ENCODE assay signal across 26 cellular contexts in the genomic region with DNA sequence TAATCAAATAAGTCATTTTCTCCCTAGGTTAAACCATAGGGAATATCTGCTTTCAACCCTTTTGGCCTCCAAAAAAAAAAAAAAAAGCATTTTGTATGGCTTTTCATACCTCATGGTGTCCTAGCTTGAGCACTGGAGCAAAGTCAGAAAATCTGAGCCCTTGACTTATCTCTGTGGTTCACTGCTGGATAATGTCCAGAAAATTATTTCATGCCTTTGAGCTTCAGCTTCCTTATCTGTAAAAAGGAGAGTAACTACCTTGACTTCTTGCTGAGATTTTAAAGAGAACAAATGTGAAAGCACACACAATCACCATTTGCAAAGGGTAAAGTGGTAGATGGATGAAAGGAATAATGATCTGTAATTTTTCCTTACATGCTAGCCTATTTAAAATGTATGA.
"Had no signal": no experiment of that assay in that cellular context is flagged by ENCODE, and none has a peak within 500 bp of the region (broad histone marks: within the 10 kb centered on the region; RNA-seq: fewer than 3 reads in every experiment).

No MANE protein-coding gene starts in this region.

- H3K9me3 ChIP-seq: colonic mucosa, gastrocnemius medialis, left lung, prostate gland, right atrium auricular region, sigmoid colon, thoracic aorta, upper lobe of right lung, uterus had no signal

- H3K4me1 Mint-ChIP-seq: endodermal cell; naive thymus-derived CD8-positive, alpha-beta T cell; nephron progenitor cell; stimulated activated naive B cell treated with anti-CD40 and anti-IgM and Interleukin-4, amounts not matched to agents 10 μg/mL and 1 μg/mL and 100 μg/mL, for 72 hours had no signal

- DNase-seq: colonic mucosa; effector CD8-positive, alpha-beta T cell; endodermal cell; foreskin fibroblast; gastrocnemius medialis; head of caudate nucleus; left cardiac atrium; left lung; naive thymus-derived CD8-positive, alpha-beta T cell; nephron progenitor cell; nucleus accumbens; sigmoid colon; stimulated activated CD4-positive, alpha-beta T cell treated with anti-CD3 and anti-CD28 coated beads, Interleukin-15, amount 100 ng/mL, for 24 hours; stimulated activated CD4-positive, alpha-beta T cell treated with anti-CD3 and anti-CD28 coated beads, Interleukin-2, amount 100 ng/mL, for 48 hours; stimulated activated naive B cell treated with anti-CD40 and anti-IgM and Interleukin-4, amounts not matched to agents 10 μg/mL and 1 μg/mL and 100 μg/mL, for 72 hours; upper lobe of right lung; uterus had no signal

- H3K27ac Mint-ChIP-seq: dendritic cell treated with granulocyte-macrophage colony-stimulating factor and Interleukin-4, amounts not matched to agents 40 ng/mL and 50 ng/mL, for 4 days; endodermal cell; naive thymus-derived CD8-positive, alpha-beta T cell; nephron progenitor cell; stimulated activated naive B cell treated with anti-CD40 and anti-IgM and Interleukin-4, amounts not matched to agents 10 μg/mL and 1 μg/mL and 100 μg/mL, for 72 hours; stimulated activated naive CD8-positive, alpha-beta T cell treated with anti-CD3 and anti-CD28 coated beads, Interleukin-15, Interleukin-2, amounts not matched to agents 100 ng/mL and 50 ng/mL, for 24 hours had no signal

- H3K4me1 ChIP-seq: colonic mucosa, gastrocnemius medialis, left lung, prostate gland, right atrium auricular region, upper lobe of right lung had no signal

- ATAC-seq: esophagus mucosa; gastrocnemius medialis; left cardiac atrium; left lung; naive thymus-derived CD8-positive, alpha-beta T cell; stimulated activated naive B cell treated with anti-CD40 and anti-IgM and Interleukin-4, amounts not matched to agents 10 μg/mL and 1 μg/mL and 100 μg/mL, for 72 hours; upper lobe of right lung had no signal

- H3K4me3 Mint-ChIP-seq: dendritic cell treated with granulocyte-macrophage colony-stimulating factor and Interleukin-4, amounts not matched to agents 40 ng/mL and 50 ng/mL, for 4 days; endodermal cell; naive thymus-derived CD8-positive, alpha-beta T cell; nephron progenitor cell; stimulated activated naive B cell treated with anti-CD40 and anti-IgM and Interleukin-4, amounts not matched to agents 10 μg/mL and 1 μg/mL and 100 μg/mL, for 72 hours; stimulated activated naive CD8-positive, alpha-beta T cell treated with anti-CD3 and anti-CD28 coated beads, Interleukin-15, Interleukin-2, amounts not matched to agents 100 ng/mL and 50 ng/mL, for 24 hours had no signal

- H3K36me3 Mint-ChIP-seq: naive thymus-derived CD8-positive, alpha-beta T cell; stimulated activated naive B cell treated with anti-CD40 and anti-IgM and Interleukin-4, amounts not matched to agents 10 μg/mL and 1 μg/mL and 100 μg/mL, for 72 hours had no signal

- H3K9me3 Mint-ChIP-seq: nephron progenitor cell; stimulated activated naive CD8-positive, alpha-beta T cell treated with anti-CD3 and anti-CD28 coated beads, Interleukin-15, Interleukin-2, amounts not matched to agents 100 ng/mL and 50 ng/mL, for 24 hours had no signal

- H3K4me3 ChIP-seq: colonic mucosa, gastrocnemius medialis, left lung, prostate gland, right atrium auricular region, sigmoid colon, thoracic aorta, tibial nerve, upper lobe of right lung, uterus had no signal

- H3K27me3 ChIP-seq: colonic mucosa, gastrocnemius medialis, left lung, right atrium auricular region, sigmoid colon, tibial nerve, upper lobe of right lung, uterus had no signal

- H3K27ac ChIP-seq: colonic mucosa, epithelial cell of prostate, gastrocnemius medialis, left lung, prostate gland, right atrium auricular region, sigmoid colon, thoracic aorta, tibial nerve, upper lobe of right lung, uterus had no signal

- H3K36me3 ChIP-seq: colonic mucosa, gastrocnemius medialis, left lung, prostate gland, right atrium auricular region, sigmoid colon, thoracic aorta, tibial nerve, upper lobe of right lung, uterus had no signal

- FAIRE-seq: islet of Langerhans had no signal

- H3K27me3 Mint-ChIP-seq: stimulated activated naive CD8-positive, alpha-beta T cell treated with anti-CD3 and anti-CD28 coated beads, Interleukin-15, Interleukin-2, amounts not matched to agents 100 ng/mL and 50 ng/mL, for 24 hours had no signal
